ENCODE assay signal across 8 cellular contexts in the genomic region with DNA sequence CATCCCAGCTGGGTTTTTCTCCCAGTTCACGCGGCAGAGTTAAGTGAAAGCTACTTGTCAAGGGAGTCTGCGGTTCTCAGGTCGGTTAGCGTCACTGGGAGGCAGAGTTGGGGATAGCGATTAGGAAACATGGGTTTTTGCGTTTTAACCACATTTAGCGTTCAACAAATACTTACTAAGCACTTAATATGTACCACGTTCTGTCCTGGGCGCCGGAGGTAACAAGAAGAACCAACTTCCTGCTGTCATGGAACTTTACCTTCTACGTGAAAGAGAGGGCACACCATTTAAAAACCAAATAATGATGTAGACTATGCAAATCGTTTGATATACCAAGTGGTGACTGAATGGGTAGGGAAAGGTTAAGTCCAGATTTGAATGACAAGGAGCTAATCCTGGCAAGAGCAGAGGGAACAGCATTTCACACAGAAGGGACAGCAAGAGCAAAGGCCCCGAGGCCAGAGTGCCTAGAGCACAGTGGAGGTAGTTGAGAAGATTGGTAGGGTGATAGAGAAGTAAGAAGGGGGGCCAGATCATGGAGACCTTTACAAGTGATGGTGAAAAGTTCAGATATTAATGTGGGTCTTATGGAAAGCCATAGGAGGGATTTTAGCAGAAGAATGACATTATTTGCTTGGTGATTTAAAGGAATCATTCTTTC. TPM values are rescaled to one million over a fixed set of nuclear protein-coding genes. Genes with fewer than 3 reads are reported as not detected.
A peak's percentile ranks its signal among the peaks of the same experiment; 100 is the strongest.
DNase-seq lines count a peak whose midpoint lies in the region; ATAC-seq lines count a peak whose summit lies in the region.

No MANE protein-coding gene starts in this region.

- H3K27ac ChIP-seq in iPS-20b (ENCODE audit: low read length) (no peak overlapping the region), stomach smooth muscle (ENCODE audit: low read length) (peak overlapping the region; percentile 92)

- H3K9me3 Mint-ChIP-seq in activated T-helper 1 cell treated with anti-CD3 and anti-CD28 coated beads, Interleukin-12 subunit alpha, Interleukin-12 subunit beta, Interleukin-2, Interleukin-4 antibody, amounts not matched to agents 30 ng/mL and 10 ng/mL and 1 ng/mL, durations not matched to agents 14 hours and 24 hours and 36 hours = no peaks in the 10 kb centered on the region

- no peaks in the 10 kb centered on the region for H3K27me3 Mint-ChIP-seq in activated T-helper 1 cell treated with anti-CD3 and anti-CD28 coated beads, Interleukin-12 subunit alpha, Interleukin-12 subunit beta, Interleukin-2, Interleukin-4 antibody, amounts not matched to agents 30 ng/mL and 10 ng/mL and 1 ng/mL, durations not matched to agents 14 hours and 24 hours and 36 hours (ENCODE audit: insufficient read depth)

- H3K27ac Mint-ChIP-seq in activated T-helper 1 cell treated with anti-CD3 and anti-CD28 coated beads, Interleukin-12 subunit alpha, Interleukin-12 subunit beta, Interleukin-2, Interleukin-4 antibody, amounts not matched to agents 30 ng/mL and 10 ng/mL and 1 ng/mL, durations not matched to agents 14 hours and 24 hours and 36 hours = peak overlapping the region; percentile 100

- DNase-seq in stimulated activated CD4-positive, alpha-beta T cell treated with anti-CD3 and anti-CD28 coated beads, TNF-alpha, amount 100 ng/mL, for 1 hour (ENCODE audit: low read depth in 3 of 3, low spot score in 1 of 3) = peak in 2 of 3 donors; percentile 2 to 18
- DNase-seq in stimulated activated CD4-positive, alpha-beta T cell treated with anti-CD3 and anti-CD28 coated beads, Interleukin-1b, Interleukin-23, amount 100 ng/mL, for 48 hours = no peak
- no peak for DNase-seq in activated T-helper 1 cell treated with anti-CD3 and anti-CD28 coated beads, Interleukin-12 subunit alpha, Interleukin-12 subunit beta, Interleukin-2, Interleukin-4 antibody, amounts not matched to agents 30 ng/mL and 10 ng/mL and 1 ng/mL, durations not matched to agents 14 hours and 24 hours and 36 hours (ENCODE audit: low spot score)
- no peak for DNase-seq in NCI-H2196 (lab: John Stamatoyannopoulos, UW; ENCODE audit: unreplicated experiment)
- no peak for DNase-seq in activated CD4-positive, CD25-positive, alpha-beta regulatory T cell (lab: John Stamatoyannopoulos, UW)

- H3K36me3 Mint-ChIP-seq in activated T-helper 1 cell treated with anti-CD3 and anti-CD28 coated beads, Interleukin-12 subunit alpha, Interleukin-12 subunit beta, Interleukin-2, Interleukin-4 antibody, amounts not matched to agents 30 ng/mL and 10 ng/mL and 1 ng/mL, durations not matched to agents 14 hours and 24 hours and 36 hours (ENCODE audit: low read depth) = peaks cover 38% of the 10 kb centered on the region

- peaks cover 14% of the 10 kb centered on the region; the same call in 1 of the 2 replicates for H3K4me1 ChIP-seq in iPS-20b (ENCODE audit: insufficient read depth, low read length)
- H3K4me1 ChIP-seq in stomach smooth muscle (ENCODE audit: control insufficient read depth, insufficient read depth, low read length) = peaks cover 19% of the 10 kb centered on the region

- no peaks in the 10 kb centered on the region for H3K27me3 ChIP-seq in iPS-20b (ENCODE audit: insufficient read depth, low read length)
- H3K27me3 ChIP-seq in stomach smooth muscle (ENCODE audit: control insufficient read depth in 1 of 2, insufficient read depth in 2 of 2, low read length in 2 of 2) = no peaks in the 10 kb centered on the region

- peak; percentile 17 for ATAC-seq in HG03159 (IDR thresholded peaks at IDR 0.05; ENCODE audit: unreplicated experiment)

- peaks cover 24% of the 10 kb centered on the region for H3K36me3 ChIP-seq in iPS-20b (ENCODE audit: insufficient read depth, low read depth, low read length)
- H3K36me3 ChIP-seq in stomach smooth muscle (ENCODE audit: control insufficient read depth in 2 of 2, insufficient read depth in 2 of 2, low read length in 2 of 2) = peaks cover 3 to 7% of the 10 kb centered on the region in 2 donors

- intact Hi-C loops in activated T-helper 1 cell treated with anti-CD3 and anti-CD28 coated beads, Interleukin-12 subunit alpha, Interleukin-12 subunit beta, Interleukin-2, Interleukin-4 antibody, amounts not matched to agents 30 ng/mL and 10 ng/mL and 1 ng/mL, durations not matched to agents 14 hours and 24 hours and 36 hours (cut with micrococcal nuclease) = loop anchor here (1.0 to 5.0 kb wide), 2 partner anchors 10 to 517 kb away; no protein-coding TSS in a partner anchor

- H3K4me3 Mint-ChIP-seq in activated T-helper 1 cell treated with anti-CD3 and anti-CD28 coated beads, Interleukin-12 subunit alpha, Interleukin-12 subunit beta, Interleukin-2, Interleukin-4 antibody, amounts not matched to agents 30 ng/mL and 10 ng/mL and 1 ng/mL, durations not matched to agents 14 hours and 24 hours and 36 hours = peak overlapping the region; percentile 92

- no peaks in the 10 kb centered on the region for H3K9me3 ChIP-seq in iPS-20b (ENCODE audit: insufficient read depth, low read depth, low read length)
- no peaks in the 10 kb centered on the region for H3K9me3 ChIP-seq in stomach smooth muscle (ENCODE audit: control insufficient read depth in 2 of 2, low read length in 2 of 2)

- H3K4me1 Mint-ChIP-seq in activated T-helper 1 cell treated with anti-CD3 and anti-CD28 coated beads, Interleukin-12 subunit alpha, Interleukin-12 subunit beta, Interleukin-2, Interleukin-4 antibody, amounts not matched to agents 30 ng/mL and 10 ng/mL and 1 ng/mL, durations not matched to agents 14 hours and 24 hours and 36 hours (ENCODE audit: low read depth) = peaks cover 53% of the 10 kb centered on the region

- H3K9ac ChIP-seq in iPS-20b (ENCODE audit: low read depth, low read length) (peak overlapping the region; percentile 95; the same call in 1 of the 2 replicates), stomach smooth muscle (ENCODE audit: low read length in 2 of 2) (peak overlapping the region; percentile 93 to 97)

- H3K4me3 ChIP-seq in iPS-20b (ENCODE audit: low read length) (peak overlapping the region; percentile 82), stomach smooth muscle (ENCODE audit: low read length in 2 of 2) (peak overlapping the region; percentile 74 to 97)

RNA-seq across cellular contexts. Expression of a gene that starts 0.7 kb away (rescaled TPM):
- total RNA-seq in activated T-helper 1 cell treated with anti-CD3 and anti-CD28 coated beads, Interleukin-12 subunit alpha, Interleukin-12 subunit beta, Interleukin-2, Interleukin-4 antibody, amounts not matched to agents 30 ng/mL and 10 ng/mL and 1 ng/mL, durations not matched to agents 14 hours and 24 hours and 36 hours = 61.4 and 67.2 TPM in 2 replicates

RNA-seq across cellular contexts. Expression of a gene that starts 0.8 kb away (rescaled TPM):
- total RNA-seq in activated T-helper 1 cell treated with anti-CD3 and anti-CD28 coated beads, Interleukin-12 subunit alpha, Interleukin-12 subunit beta, Interleukin-2, Interleukin-4 antibody, amounts not matched to agents 30 ng/mL and 10 ng/mL and 1 ng/mL, durations not matched to agents 14 hours and 24 hours and 36 hours = 0.13 and 0.20 TPM in 2 replicates

Comparison
In these comparisons a context has a peak if more than half of its experiments do, and no peak if none do; other contexts are left out.
1. DNase-seq: peak in stimulated activated CD4-positive, alpha-beta T cell treated with anti-CD3 and anti-CD28 coated beads, TNF-alpha, amount 100 ng/mL, for 1 hour (2 of 3); none in stimulated activated CD4-positive, alpha-beta T cell treated with anti-CD3 and anti-CD28 coated beads, Interleukin-1b, Interleukin-23, amount 100 ng/mL, for 48 hours (single experiment), activated T-helper 1 cell treated with anti-CD3 and anti-CD28 coated beads, Interleukin-12 subunit alpha, Interleukin-12 subunit beta, Interleukin-2, Interleukin-4 antibody, amounts not matched to agents 30 ng/mL and 10 ng/mL and 1 ng/mL, durations not matched to agents 14 hours and 24 hours and 36 hours (single experiment), NCI-H2196 (single experiment) and activated CD4-positive, CD25-positive, alpha-beta regulatory T cell (0 of 4).